29 cellular contexts compared by ENCODE assay signal in the genomic region with DNA sequence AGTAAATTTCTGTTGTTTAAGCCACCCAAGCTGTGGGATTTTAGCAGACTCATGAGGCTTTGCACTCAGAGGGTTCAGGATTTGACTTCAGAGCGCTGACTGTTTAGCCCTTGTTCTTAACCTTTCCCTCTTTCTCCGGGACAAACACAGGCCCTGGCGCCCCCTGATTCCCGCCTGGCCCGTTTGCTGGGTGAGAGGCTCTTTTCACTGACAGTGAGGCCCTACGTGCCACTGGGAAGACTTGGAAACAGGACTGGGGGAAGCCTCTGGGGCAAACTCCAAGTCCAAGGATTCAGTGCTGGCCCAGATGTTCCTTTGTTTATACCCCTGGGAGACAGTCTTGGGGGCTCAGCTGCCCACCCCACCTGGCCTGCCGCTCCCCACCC. TPM values are rescaled to one million over a fixed set of nuclear protein-coding genes. Genes with fewer than 3 reads are reported as not detected.
DNase-seq lines count a peak whose midpoint lies in the region; TF ChIP-seq lines count a peak whose summit lies in the region.
"Had no signal": no experiment of that assay in that cellular context is flagged by ENCODE, and none has a peak within 500 bp of the region (broad histone marks: within the 10 kb centered on the region; RNA-seq: fewer than 3 reads in every experiment).

No MANE protein-coding gene starts in this region.

- peak overlapping the region; percentile 48 for H4K8ac ChIP-seq in mesenchymal stem cell (ENCODE audit: low read length)

- no peaks in the 10 kb centered on the region for H3K9me3 Mint-ChIP-seq in Caco-2 (ENCODE audit: unreplicated experiment)
- H3K9me3 Mint-ChIP-seq: activated CD8-positive, alpha-beta T cell treated with anti-CD3 and anti-CD28 coated beads for 36 hours; activated naive CD4-positive, alpha-beta T cell treated with anti-CD3 and anti-CD28 coated beads for 36 hours; CD4-positive, alpha-beta T cell; T-helper 1 cell treated with Interleukin-12 subunit alpha and Interleukin-12 subunit beta and Interleukin-4 antibody, amounts not matched to agents 30 μg/mL and 1 μg/mL, for 36 hours had no signal

- CTCF ChIA-PET in Caco-2 (lab: Charles Lee) = interaction anchor here (0.8 kb wide), 1 partner anchor 22 kb away, joined by 7 read pairs; no protein-coding TSS in a partner anchor

- H2BK15ac ChIP-seq in mesenchymal stem cell (ENCODE audit: low read depth, poor library complexity, severe bottlenecking) = peak overlapping the region; percentile 79

- no peaks in the 10 kb centered on the region for H3K79me1 ChIP-seq in mesenchymal stem cell (replicated peaks; ENCODE audit: low read length, poor library complexity, severe bottlenecking)

- TSS peak; percentile 82 for BruUV-seq in Caco-2 (replicated peaks; lab: Mats Ljungman, UMichigan)

- H3K4me1 Mint-ChIP-seq in Caco-2 (ENCODE audit: low read depth, unreplicated experiment) = peaks cover 12% of the 10 kb centered on the region

- peak overlapping the region; percentile 3 for H3K27ac Mint-ChIP-seq in Caco-2 (ENCODE audit: unreplicated experiment)
- H3K27ac Mint-ChIP-seq: activated CD8-positive, alpha-beta T cell treated with anti-CD3 and anti-CD28 coated beads for 36 hours; activated naive CD4-positive, alpha-beta T cell treated with anti-CD3 and anti-CD28 coated beads for 36 hours; CD4-positive, alpha-beta T cell; T-helper 1 cell treated with Interleukin-12 subunit alpha and Interleukin-12 subunit beta and Interleukin-4 antibody, amounts not matched to agents 30 μg/mL and 1 μg/mL, for 36 hours had no signal

- H2AK5ac ChIP-seq in mesenchymal stem cell (ENCODE audit: low read length, severe bottlenecking) = no peak overlapping the region

- H3K23ac ChIP-seq in mesenchymal stem cell (ENCODE audit: low read length in 2 of 2) = no peak overlapping the region

- H3K36me3 ChIP-seq in Caco-2 (ENCODE audit: control insufficient read depth, insufficient read depth, low read length) (no peaks in the 10 kb centered on the region), mesenchymal stem cell (ENCODE audit: control insufficient read depth in 1 of 2, insufficient read depth in 2 of 2, low read depth in 1 of 2, low read length in 2 of 2) (no peaks in the 10 kb centered on the region), skeletal muscle tissue (ENCODE audit: control insufficient read depth in 3 of 3, insufficient read depth in 3 of 3, low read length in 3 of 3) (no peaks in the 10 kb centered on the region)
- H3K36me3 ChIP-seq: esophagus squamous epithelium, sigmoid colon, tibial nerve had no signal

- H2BK120ac ChIP-seq in mesenchymal stem cell (ENCODE audit: low read depth, low read length) = no peak overlapping the region

- no peak overlapping the region for H3K9ac ChIP-seq in mesenchymal stem cell (ENCODE audit: low read length)
- H3K9ac ChIP-seq in skeletal muscle tissue (ENCODE audit: low read depth in 1 of 3, low read length in 3 of 3) = peak overlapping the region; percentile 13 to 58 (median 55)
- H3K9ac ChIP-seq: SK-N-SH had no signal

- H3K14ac ChIP-seq in mesenchymal stem cell (ENCODE audit: low read length in 2 of 2) = no peak overlapping the region

- H3K4me3 ChIP-seq in Caco-2 (ENCODE audit: low read depth, low read length) (no peak overlapping the region), mesenchymal stem cell (ENCODE audit: insufficient read depth in 1 of 2, low read depth in 1 of 2, low read length in 2 of 2) (no peak overlapping the region), skeletal muscle tissue (ENCODE audit: low read length in 3 of 3) (no peak overlapping the region)
- H3K4me3 ChIP-seq: dorsolateral prefrontal cortex, esophagus squamous epithelium, sigmoid colon, tibial nerve had no signal

- peaks cover 45% of the 10 kb centered on the region for H3K4me1 ChIP-seq in Caco-2
- H3K4me1 ChIP-seq in mesenchymal stem cell (ENCODE audit: control insufficient read depth, insufficient read depth, low read depth, low read length) = peaks cover 9% of the 10 kb centered on the region
- H3K4me1 ChIP-seq in skeletal muscle tissue (ENCODE audit: control insufficient read depth in 3 of 3, insufficient read depth in 3 of 3, low read length in 3 of 3) = peaks cover 49 to 60% (median 57%) of the 10 kb centered on the region in 3 donors
- H3K4me1 ChIP-seq: sigmoid colon, tibial nerve had no signal

- DNase-seq in Caco-2 = no peak
- peak; percentile 6 for DNase-seq in NCI-H2171 (lab: John Stamatoyannopoulos, UW)
- DNase-seq in mesenchymal stem cell = no peak
- DNase-seq in NCI-H1694 treated with DMSO at 0.1 percent for 48 hours (lab: John Stamatoyannopoulos, UW) = no peak
- DNase-seq in caudate nucleus (lab: John Stamatoyannopoulos, UW) = no peak
- DNase-seq in NK-92 treated with Interleukin-12 subunit alpha and Interleukin-12 subunit beta, amount 100 ng/mL, for 24 hours (lab: John Stamatoyannopoulos, UW) = no peak
- DNase-seq: activated CD8-positive, alpha-beta memory T cell treated with anti-CD3 and anti-CD28 coated beads, Interleukin-2, amount 50 U/mL, for 48 hours; activated CD8-positive, alpha-beta T cell treated with anti-CD3 and anti-CD28 coated beads for 36 hours; activated naive CD4-positive, alpha-beta T cell treated with anti-CD3 and anti-CD28 coated beads for 36 hours; CD4-positive, alpha-beta T cell; dorsolateral prefrontal cortex; esophagus squamous epithelium; foreskin melanocyte; KG1; mammary epithelial cell; NCI-H1105; NCI-H1930; NCI-H524 treated with DMSO at 0.1 percent for 48 hours; sigmoid colon; SK-N-SH; stimulated activated CD4-positive, alpha-beta T cell treated with anti-CD3 and anti-CD28 coated beads, Interleukin-4, amount 100 ng/mL, for 4 hours had no signal

- no peak overlapping the region for H2BK5ac ChIP-seq in mesenchymal stem cell (ENCODE audit: low read depth, low read length, poor library complexity, severe bottlenecking)

- POLR2A ChIA-PET in Caco-2 (lab: Charles Lee) = no interaction called here

- peak overlapping the region; percentile 54 for H3K4me3 Mint-ChIP-seq in Caco-2 (ENCODE audit: unreplicated experiment)
- H3K4me3 Mint-ChIP-seq: activated CD8-positive, alpha-beta T cell treated with anti-CD3 and anti-CD28 coated beads for 36 hours; activated naive CD4-positive, alpha-beta T cell treated with anti-CD3 and anti-CD28 coated beads for 36 hours; CD4-positive, alpha-beta T cell; T-helper 1 cell treated with Interleukin-12 subunit alpha and Interleukin-12 subunit beta and Interleukin-4 antibody, amounts not matched to agents 30 μg/mL and 1 μg/mL, for 36 hours had no signal

- no peak overlapping the region for H3K4ac ChIP-seq in mesenchymal stem cell (ENCODE audit: low read depth in 1 of 2, low read length in 2 of 2)

- no peaks in the 10 kb centered on the region for H3K27me3 Mint-ChIP-seq in Caco-2 (ENCODE audit: insufficient read depth, unreplicated experiment)

- peak overlapping the region; percentile 16 to 84 for H3K18ac ChIP-seq in mesenchymal stem cell (ENCODE audit: low read depth in 1 of 2, low read length in 2 of 2)

- H4K91ac ChIP-seq in mesenchymal stem cell (ENCODE audit: low read length) = no peak overlapping the region

- intact Hi-C loops in Caco-2 (cut with micrococcal nuclease; ENCODE audit: unreplicated experiment) = no loop called here

- no peak overlapping the region for H3K27ac ChIP-seq in mesenchymal stem cell (ENCODE audit: low read length, poor library complexity, severe bottlenecking)
- H3K27ac ChIP-seq in skeletal muscle tissue (ENCODE audit: low read depth, low read length) = peak overlapping the region; percentile 92
- no peak overlapping the region for H3K27ac ChIP-seq in caudate nucleus (ENCODE audit: low read depth, low read length)
- H3K27ac ChIP-seq: dorsolateral prefrontal cortex, esophagus squamous epithelium, HL-60, sigmoid colon, tibial nerve had no signal

- H3K4me2 ChIP-seq in mesenchymal stem cell (ENCODE audit: low read length, poor library complexity, severe bottlenecking) = no peak overlapping the region
- H3K4me2 ChIP-seq: SK-N-SH had no signal

- no peak for TF ChIP-seq CTCF in Caco-2 (IDR thresholded peaks at IDR 0.05; ENCODE audit: insufficient read depth in 1 of 2, low read depth in 1 of 2, low read length in 1 of 2, severe bottlenecking in 1 of 2, unreplicated experiment in 1 of 2)

- H2AFZ ChIP-seq in mesenchymal stem cell (ENCODE audit: low read depth, low read length) = no peak overlapping the region

- H3K9me3 ChIP-seq in Caco-2 (no peaks in the 10 kb centered on the region), mesenchymal stem cell (ENCODE audit: control insufficient read depth, low read length) (no peaks in the 10 kb centered on the region), skeletal muscle tissue (ENCODE audit: control insufficient read depth in 3 of 3, low read length in 3 of 3) (no peaks in the 10 kb centered on the region)
- H3K9me3 ChIP-seq: esophagus squamous epithelium, sigmoid colon, SK-N-SH, tibial nerve had no signal

- peaks cover 5% of the 10 kb centered on the region for H3K36me3 Mint-ChIP-seq in Caco-2 (ENCODE audit: insufficient read depth, unreplicated experiment)

- H2BK12ac ChIP-seq in mesenchymal stem cell (ENCODE audit: low read length in 2 of 2) = peak overlapping the region in 1 of 2 experiments; percentile 33

- no peaks in the 10 kb centered on the region for H3K27me3 ChIP-seq in Caco-2 (replicated peaks; ENCODE audit: control insufficient read depth, insufficient read depth, low read length)
- peaks cover 29% of the 10 kb centered on the region in 2 experiments for H3K27me3 ChIP-seq in mesenchymal stem cell (ENCODE audit: control insufficient read depth in 1 of 2, insufficient read depth in 1 of 2, low read length in 2 of 2)
- no peaks in the 10 kb centered on the region for H3K27me3 ChIP-seq in skeletal muscle tissue (ENCODE audit: control insufficient read depth in 3 of 3, insufficient read depth in 3 of 3, low read length in 3 of 3)

- WGBS in mesenchymal stem cell = 50% methylated on average over 7 of the region's 7 CpGs

RNA-seq across cellular contexts. Expression of gene TRIM63, which starts 11.7 kb away (rescaled TPM):
- not detected in 2 replicates for total RNA-seq in Caco-2 (2022)
- polyA plus RNA-seq in mesenchymal stem cell (2013, experiment 1 of 2) = 0.77 TPM
- polyA plus RNA-seq in mesenchymal stem cell (2013, experiment 2 of 2) = 0.88 TPM
- total RNA-seq in skeletal muscle tissue = 30.3 TPM
- total RNA-seq: CD4-positive, alpha-beta T cell; cerebellum; H4; mammary epithelial cell; MCF 10A; progenitor cell of endocrine pancreas had no signal
- polyA plus RNA-seq: mammary epithelial cell, SK-N-SH had no signal

RNA-seq across cellular contexts. Expression of gene PDIK1L, which starts 32.5 kb away (rescaled TPM):
- total RNA-seq in Caco-2 (2022) (5.5 and 6.0 TPM in 2 replicates), skeletal muscle tissue (7.8 TPM)
- polyA plus RNA-seq in mesenchymal stem cell (2013, experiment 1 of 2) = 1.4 TPM
- 1.7 TPM for polyA plus RNA-seq in mesenchymal stem cell (2013, experiment 2 of 2)

RNA-seq across cellular contexts. Expression of gene SLC30A2, which starts 33.3 kb away (rescaled TPM):
- total RNA-seq in Caco-2 (2022) (1.1 and 3.0 TPM in 2 replicates), skeletal muscle tissue (under 0.01 TPM)
- not detected for polyA plus RNA-seq in mesenchymal stem cell (2013, experiment 1 of 2)
- polyA plus RNA-seq in mesenchymal stem cell (2013, experiment 2 of 2) = not detected
- total RNA-seq: activated CD8-positive, alpha-beta T cell treated with anti-CD3 and anti-CD28 coated beads for 36 hours; activated naive CD4-positive, alpha-beta T cell treated with anti-CD3 and anti-CD28 coated beads for 36 hours; CD4-positive, alpha-beta T cell; cerebellum; esophagus squamous epithelium; H4; MCF 10A; tibial nerve had no signal
- polyA plus RNA-seq: mammary epithelial cell, SK-N-SH had no signal

RNA-seq across cellular contexts. Expression of gene EXTL1, which starts 57.6 kb away (rescaled TPM):
- total RNA-seq in Caco-2 (2022) = 0.09 and 0.34 TPM in 2 replicates
- polyA plus RNA-seq in mesenchymal stem cell (2013, experiment 1 of 2) = 0.41 TPM
- 0.38 TPM for polyA plus RNA-seq in mesenchymal stem cell (2013, experiment 2 of 2)
- 0.52 TPM for total RNA-seq in skeletal muscle tissue
- total RNA-seq: activated CD8-positive, alpha-beta T cell treated with anti-CD3 and anti-CD28 coated beads for 36 hours; activated naive CD4-positive, alpha-beta T cell treated with anti-CD3 and anti-CD28 coated beads for 36 hours; CD4-positive, alpha-beta T cell; esophagus squamous epithelium; H4; MCF 10A had no signal

Comparison
In these comparisons a context has a peak if more than half of its experiments do, and no peak if none do; other contexts are left out.
1. RNA of gene TRIM63, which starts 11.7 kb away (total RNA-seq): 30.3 TPM in skeletal muscle tissue (single experiment); not detected in Caco-2; every median in the first group is over 10 times any median in the second.